ENCODE assay signal across 9 cellular contexts in the genomic region with DNA sequence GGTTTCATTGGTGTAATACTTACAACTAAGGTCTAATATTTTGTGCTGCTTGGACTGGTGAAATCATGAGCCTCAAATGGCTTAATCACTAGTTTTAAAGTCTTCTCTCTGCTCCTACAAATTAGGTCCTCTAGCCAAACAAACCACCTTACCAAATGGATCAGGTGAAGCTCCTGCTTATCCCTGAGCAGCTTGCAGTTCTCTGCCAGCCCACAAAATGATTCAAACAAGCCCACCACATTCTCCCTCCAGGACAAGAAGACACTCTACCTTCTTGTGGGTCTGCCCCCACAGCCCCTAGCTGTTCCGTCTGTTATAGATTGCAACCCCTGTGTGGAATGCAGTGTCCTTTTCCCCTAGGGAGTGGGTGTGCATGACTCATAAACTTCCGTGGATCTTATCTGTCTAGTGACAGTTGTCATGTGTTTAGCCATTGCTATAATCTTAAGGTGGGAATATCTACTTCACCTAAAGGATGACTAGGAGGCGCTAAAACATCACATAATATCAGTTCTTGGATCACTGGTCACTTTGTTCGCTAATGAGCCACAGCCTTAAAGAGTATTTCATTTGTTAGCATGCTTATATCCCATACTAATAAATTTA.
DNase-seq lines count a peak whose midpoint lies in the region; ATAC-seq and TF ChIP-seq lines count a peak whose summit lies in the region.
"Had no signal": no experiment of that assay in that cellular context is flagged by ENCODE, and none has a peak within 500 bp of the region (broad histone marks: within the 10 kb centered on the region; RNA-seq: fewer than 3 reads in every experiment).

No MANE protein-coding gene starts in this region.

- no peak overlapping the region for H3K4me3 Mint-ChIP-seq in chondrocyte (ENCODE audit: unreplicated experiment)
- H3K4me3 Mint-ChIP-seq: stimulated activated naive CD8-positive, alpha-beta T cell treated with anti-CD3 and anti-CD28 coated beads, Interleukin-15, amount 100 ng/mL, for 72 hours had no signal

- no peaks in the 10 kb centered on the region for H3K27me3 Mint-ChIP-seq in chondrocyte (ENCODE audit: low read depth)
- H3K27me3 Mint-ChIP-seq: stimulated activated naive CD8-positive, alpha-beta T cell treated with anti-CD3 and anti-CD28 coated beads, Interleukin-15, amount 100 ng/mL, for 72 hours had no signal

- TF ChIP-seq CTCF in chondrocyte (IDR thresholded peaks at IDR 0.05), result peak; percentile 66

- no peak for ATAC-seq in esophagus mucosa
- ATAC-seq: stimulated activated naive CD8-positive, alpha-beta T cell treated with anti-CD3 and anti-CD28 coated beads, Interleukin-15, amount 100 ng/mL, for 72 hours had no signal

- no peaks in the 10 kb centered on the region for H3K36me3 Mint-ChIP-seq in chondrocyte (ENCODE audit: low read depth)

- peaks cover 4% of the 10 kb centered on the region for H3K4me1 Mint-ChIP-seq in chondrocyte (ENCODE audit: low read depth)
- H3K4me1 Mint-ChIP-seq: stimulated activated naive CD8-positive, alpha-beta T cell treated with anti-CD3 and anti-CD28 coated beads, Interleukin-15, amount 100 ng/mL, for 72 hours had no signal

- no peaks in the 10 kb centered on the region for H3K9me3 Mint-ChIP-seq in chondrocyte (ENCODE audit: low read depth)

- CTCF ChIA-PET in HEK293T (lab: Yijun Ruan, JAX), result interaction anchor here (0.6 to 0.8 kb wide), 3 partner anchors 452 to 503 kb away, joined by 3 to 8 read pairs (median 4); no protein-coding TSS in a partner anchor

- H3K27ac Mint-ChIP-seq in chondrocyte (ENCODE audit: unreplicated experiment), result no peak overlapping the region
- H3K27ac Mint-ChIP-seq: stimulated activated naive CD8-positive, alpha-beta T cell treated with anti-CD3 and anti-CD28 coated beads, Interleukin-15, amount 100 ng/mL, for 72 hours had no signal

- DNase-seq in HEK293T (ENCODE audit: extremely low spot score) (peak; percentile 13), NCI-H82 (lab: John Stamatoyannopoulos, UW) (peak; percentile 50), chondrocyte (ENCODE audit: low spot score) (no peak), pons (ENCODE audit: low spot score) (peak; percentile 45), EL (no peak), midbrain (lab: John Stamatoyannopoulos, UW) (no peak)
- DNase-seq: anterior cingulate cortex; stimulated activated naive CD8-positive, alpha-beta T cell treated with anti-CD3 and anti-CD28 coated beads, Interleukin-15, amount 100 ng/mL, for 72 hours had no signal

- POLR2A ChIA-PET in HEK293T (lab: Yijun Ruan, JAX), result interaction anchor here (0.7 kb wide), 1 partner anchor 13 kb away, joined by 3 read pairs; no protein-coding TSS in a partner anchor

TF ChIP-seq in HEK293T, 16 proteins besides CTCF, POLR2A, EP300 and RAD21:
- TF ChIP-seq FOXM1 (IDR thresholded peaks at IDR 0.05; ENCODE audit: borderline replicate concordance) (no peak), ARNT (IDR thresholded peaks at IDR 0.05) (no peak), PKNOX1 (IDR thresholded peaks at IDR 0.05) (peak; percentile 9; the same call in 1 of the 2 replicates), NFRKB (IDR thresholded peaks at IDR 0.05) (no peak), SUZ12 (IDR thresholded peaks at IDR 0.05) (no peak), HDGF (IDR thresholded peaks at IDR 0.05; ENCODE audit: borderline replicate concordance) (no peak), ZNF384 (IDR thresholded peaks at IDR 0.05) (no peak), L3MBTL2 (conservative IDR thresholded peaks at IDR 0.05) (no peak)

Comparison
In these comparisons a context has a peak if more than half of its experiments do, and no peak if none do; other contexts are left out.
1. DNase-seq: peak in HEK293T (single experiment), NCI-H82 (single experiment) and pons (single experiment); none in chondrocyte (single experiment), EL (single experiment) and midbrain (single experiment).